In genomic region chr7:112067205-112067604, GRCh38 we compare ENCODE assay signal across 15 cellular contexts.
A peak's percentile ranks its signal among the peaks of the same experiment; 100 is the strongest.
DNase-seq lines count a peak whose midpoint lies in the region; TF ChIP-seq lines count a peak whose summit lies in the region.
"Had no signal": no experiment of that assay in that cellular context is flagged by ENCODE, and none has a peak within 500 bp of the region (broad histone marks: within the 10 kb centered on the region; RNA-seq: fewer than 3 reads in every experiment).

No MANE protein-coding gene starts in this region.

- H3K9me3 Mint-ChIP-seq in activated CD4-positive, alpha-beta memory T cell treated with anti-CD3 and anti-CD28 coated beads for 36 hours, result no peaks in the 10 kb centered on the region
- no peaks in the 10 kb centered on the region for H3K9me3 Mint-ChIP-seq in endothelial cell (ENCODE audit: unreplicated experiment)

- 60% methylated on average over 2 of the region's 2 CpGs for WGBS in smooth muscle cell (ENCODE audit: low lambda C conversion rate)

- H3K27ac Mint-ChIP-seq in activated CD4-positive, alpha-beta memory T cell treated with anti-CD3 and anti-CD28 coated beads for 36 hours, result no peak overlapping the region
- no peak overlapping the region for H3K27ac Mint-ChIP-seq in endothelial cell (ENCODE audit: unreplicated experiment)
- H3K27ac Mint-ChIP-seq: CD8-positive, alpha-beta memory T cell had no signal

- POLR2A ChIA-PET in activated CD4-positive, alpha-beta memory T cell treated with anti-CD3 and anti-CD28 coated beads for 36 hours (lab: Charles Lee), result no interaction called here

- no peaks in the 10 kb centered on the region for H3K36me3 Mint-ChIP-seq in activated CD4-positive, alpha-beta memory T cell treated with anti-CD3 and anti-CD28 coated beads for 36 hours
- H3K36me3 Mint-ChIP-seq in endothelial cell (ENCODE audit: low read depth, unreplicated experiment), result peaks cover 15% of the 10 kb centered on the region
- H3K36me3 Mint-ChIP-seq: CD8-positive, alpha-beta memory T cell had no signal

- DNase-seq in HK-2 (ENCODE audit: unreplicated experiment) (peak; percentile 40), kidney glomerular epithelial cell (lab: John Stamatoyannopoulos, UW) (peak; percentile 90), smooth muscle cell (lab: John Stamatoyannopoulos, UW; ENCODE audit: unreplicated experiment) (no peak), MV-4-11 (lab: John Stamatoyannopoulos, UW) (no peak), endothelial cell (ENCODE audit: low spot score) (no peak)
- DNase-seq in activated CD4-positive, alpha-beta memory T cell treated with anti-CD3 and anti-CD28 coated beads for 36 hours, result no peak
- DNase-seq: BE2C; CD8-positive, alpha-beta memory T cell; GOT3; KBM-7; MM.1S; NCI-H2029; NCI-H524 treated with DMSO at 0.1 percent for 48 hours; PC-3 had no signal

- no peaks in the 10 kb centered on the region for H3K9me3 ChIP-seq in smooth muscle cell (replicated peaks; ENCODE audit: low read depth)
- H3K9me3 ChIP-seq: BE2C had no signal

- no peaks in the 10 kb centered on the region for H3K36me3 ChIP-seq in smooth muscle cell (ENCODE audit: low read depth)
- H3K36me3 ChIP-seq: BE2C had no signal

- H3K27me3 Mint-ChIP-seq in activated CD4-positive, alpha-beta memory T cell treated with anti-CD3 and anti-CD28 coated beads for 36 hours, result no peaks in the 10 kb centered on the region
- H3K27me3 Mint-ChIP-seq in endothelial cell (ENCODE audit: unreplicated experiment), result peaks cover 2% of the 10 kb centered on the region
- H3K27me3 Mint-ChIP-seq: CD8-positive, alpha-beta memory T cell had no signal

- no peak overlapping the region for H2AFZ ChIP-seq in smooth muscle cell (ENCODE audit: low read depth)

- H3K4me3 ChIP-seq in smooth muscle cell, result no peak overlapping the region

- peak overlapping the region; percentile 50 for H3K27ac ChIP-seq in angular gyrus (ENCODE audit: low read depth, low read length)
- H3K27ac ChIP-seq in smooth muscle cell (ENCODE audit: low read depth), result no peak overlapping the region

- H3K4me1 Mint-ChIP-seq in activated CD4-positive, alpha-beta memory T cell treated with anti-CD3 and anti-CD28 coated beads for 36 hours (ENCODE audit: low read depth), result no peaks in the 10 kb centered on the region
- peaks cover 38% of the 10 kb centered on the region for H3K4me1 Mint-ChIP-seq in endothelial cell (ENCODE audit: unreplicated experiment)
- H3K4me1 Mint-ChIP-seq: CD8-positive, alpha-beta memory T cell had no signal

- intact Hi-C loops in activated CD4-positive, alpha-beta memory T cell treated with anti-CD3 and anti-CD28 coated beads for 36 hours (cut with micrococcal nuclease), result no loop called here

- H3K4me3 Mint-ChIP-seq in activated CD4-positive, alpha-beta memory T cell treated with anti-CD3 and anti-CD28 coated beads for 36 hours, result no peak overlapping the region
- no peak overlapping the region for H3K4me3 Mint-ChIP-seq in endothelial cell (ENCODE audit: unreplicated experiment)
- H3K4me3 Mint-ChIP-seq: CD8-positive, alpha-beta memory T cell had no signal

- H3K79me2 ChIP-seq in smooth muscle cell (ENCODE audit: low read depth), result peaks cover 14% of the 10 kb centered on the region

- H3K9ac ChIP-seq in smooth muscle cell (ENCODE audit: low read depth), result no peak overlapping the region

- H3K4me1 ChIP-seq in smooth muscle cell (ENCODE audit: low read depth), result no peaks in the 10 kb centered on the region
- H3K4me1 ChIP-seq: BE2C had no signal

- no peaks in the 10 kb centered on the region for H4K20me1 ChIP-seq in smooth muscle cell (ENCODE audit: low read depth)

- no peak for TF ChIP-seq CTCF in smooth muscle cell (IDR thresholded peaks at IDR 0.05; ENCODE audit: borderline replicate concordance, insufficient read depth, poor library complexity, severe bottlenecking)
- TF ChIP-seq CTCF in endothelial cell (IDR thresholded peaks at IDR 0.05; ENCODE audit: unreplicated experiment), result no peak

- H3F3A ChIP-seq in smooth muscle cell (ENCODE audit: low read depth), result peaks cover 10% of the 10 kb centered on the region

- peak overlapping the region; percentile 46 for H3K4me2 ChIP-seq in smooth muscle cell

- H3K27me3 ChIP-seq in smooth muscle cell (ENCODE audit: low read depth), result no peaks in the 10 kb centered on the region
- H3K27me3 ChIP-seq: BE2C had no signal

- CTCF ChIA-PET in activated CD4-positive, alpha-beta memory T cell treated with anti-CD3 and anti-CD28 coated beads for 36 hours (lab: Charles Lee), result no interaction called here

Comparison
In these comparisons a context has a peak if more than half of its experiments do, and no peak if none do; other contexts are left out.
1. DNase-seq: peak in HK-2 (single experiment) and kidney glomerular epithelial cell (single experiment); none in smooth muscle cell (single experiment), activated CD4-positive, alpha-beta memory T cell treated with anti-CD3 and anti-CD28 coated beads for 36 hours (single experiment), MV-4-11 (single experiment) and endothelial cell (single experiment).